ENCODE assay signal across 20 cellular contexts in the genomic region with DNA sequence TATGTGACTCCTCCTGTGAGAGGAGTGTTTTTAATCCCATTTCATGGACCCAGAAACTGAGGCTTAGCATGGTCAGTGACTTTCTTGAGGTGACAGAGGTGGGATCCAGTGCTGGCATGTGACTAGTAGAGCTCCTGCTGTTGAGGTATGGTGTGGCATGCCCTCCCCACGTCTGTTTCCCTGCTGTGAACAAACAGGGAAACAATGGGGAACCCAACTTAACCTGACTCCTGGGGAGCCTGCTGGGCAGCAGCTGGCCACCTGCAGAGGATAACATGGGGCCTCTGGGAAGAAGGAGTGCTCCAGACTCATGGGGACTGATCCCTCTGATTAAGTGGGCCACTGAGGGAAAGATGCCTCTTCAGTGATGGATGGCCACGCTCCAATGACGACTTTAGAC.
DNase-seq lines count a peak whose midpoint lies in the region; ATAC-seq and TF ChIP-seq lines count a peak whose summit lies in the region.
"Had no signal": no experiment of that assay in that cellular context is flagged by ENCODE, and none has a peak within 500 bp of the region (broad histone marks: within the 10 kb centered on the region; RNA-seq: fewer than 3 reads in every experiment).

No MANE protein-coding gene starts in this region.

- no peaks in the 10 kb centered on the region for H3K9me3 Mint-ChIP-seq in WTC11
- H3K9me3 Mint-ChIP-seq in activated CD8-positive, alpha-beta T cell treated with anti-CD3 and anti-CD28 coated beads for 36 hours, result no peaks in the 10 kb centered on the region
- H3K9me3 Mint-ChIP-seq in stimulated activated memory B cell treated with anti-CD40 and anti-IgM and Interleukin-4, amounts not matched to agents 10 μg/mL and 1 μg/mL and 100 μg/mL, for 72 hours, result no peaks in the 10 kb centered on the region
- H3K9me3 Mint-ChIP-seq: CD8-positive, alpha-beta T cell had no signal

- no peaks in the 10 kb centered on the region for H3K27me3 Mint-ChIP-seq in WTC11 (ENCODE audit: low read depth)
- no peaks in the 10 kb centered on the region for H3K27me3 Mint-ChIP-seq in activated CD8-positive, alpha-beta T cell treated with anti-CD3 and anti-CD28 coated beads for 36 hours
- H3K27me3 Mint-ChIP-seq in stimulated activated memory B cell treated with anti-CD40 and anti-IgM and Interleukin-4, amounts not matched to agents 10 μg/mL and 1 μg/mL and 100 μg/mL, for 72 hours, result no peaks in the 10 kb centered on the region

- DNase-seq in COR-L47 (lab: John Stamatoyannopoulos, UW) (peak; percentile 38), NCI-H345 treated with DMSO at 0.1 percent for 48 hours (lab: John Stamatoyannopoulos, UW; ENCODE audit: unreplicated experiment) (peak; percentile 85), WTC11 (ENCODE audit: low spot score) (no peak)
- no peak for DNase-seq in activated CD8-positive, alpha-beta T cell treated with anti-CD3 and anti-CD28 coated beads for 36 hours
- DNase-seq: C1 segment of cervical spinal cord; Calu3; CD8-positive, alpha-beta T cell; GOT3; IMR-90; MM.1S; NCI-H2029; NCI-H2227 treated with DMSO at 0.1 percent for 48 hours; NCI-H524 treated with DMSO at 0.1 percent for 48 hours; PC-9; Right ventricle myocardium superior; RPMI8226 had no signal

- no peak for TF ChIP-seq CTCF in WTC11 (IDR thresholded peaks at IDR 0.05)
- TF ChIP-seq CTCF in activated CD8-positive, alpha-beta T cell treated with anti-CD3 and anti-CD28 coated beads for 36 hours (IDR thresholded peaks at IDR 0.05), result no peak

- H3K4me1 Mint-ChIP-seq in WTC11, result no peaks in the 10 kb centered on the region
- peaks cover 7% of the 10 kb centered on the region for H3K4me1 Mint-ChIP-seq in activated CD8-positive, alpha-beta T cell treated with anti-CD3 and anti-CD28 coated beads for 36 hours (ENCODE audit: low read depth)
- H3K4me1 Mint-ChIP-seq in stimulated activated memory B cell treated with anti-CD40 and anti-IgM and Interleukin-4, amounts not matched to agents 10 μg/mL and 1 μg/mL and 100 μg/mL, for 72 hours, result peaks cover 20% of the 10 kb centered on the region

- no peak overlapping the region for H3K4me3 Mint-ChIP-seq in WTC11
- H3K4me3 Mint-ChIP-seq in activated CD8-positive, alpha-beta T cell treated with anti-CD3 and anti-CD28 coated beads for 36 hours, result no peak overlapping the region
- H3K4me3 Mint-ChIP-seq in stimulated activated memory B cell treated with anti-CD40 and anti-IgM and Interleukin-4, amounts not matched to agents 10 μg/mL and 1 μg/mL and 100 μg/mL, for 72 hours, result no peak overlapping the region
- H3K4me3 Mint-ChIP-seq: CD8-positive, alpha-beta T cell had no signal

- TF ChIP-seq RAD21 in Ishikawa (IDR thresholded peaks at IDR 0.05; ENCODE audit: low read depth), result no peak

- ATAC-seq in WTC11 (no peak), GM18517 (IDR thresholded peaks at IDR 0.05; ENCODE audit: unreplicated experiment) (no peak), GM19351 (IDR thresholded peaks at IDR 0.05; ENCODE audit: unreplicated experiment) (no peak)
- no peak for ATAC-seq in activated CD8-positive, alpha-beta T cell treated with anti-CD3 and anti-CD28 coated beads for 36 hours
- no peak for ATAC-seq in stimulated activated memory B cell treated with anti-CD40 and anti-IgM and Interleukin-4, amounts not matched to agents 10 μg/mL and 1 μg/mL and 100 μg/mL, for 72 hours
- ATAC-seq: CD8-positive, alpha-beta T cell had no signal

- intact Hi-C loops in activated CD8-positive, alpha-beta T cell treated with anti-CD3 and anti-CD28 coated beads for 36 hours (cut with micrococcal nuclease), result no loop called here

- no peak overlapping the region for H3K27ac Mint-ChIP-seq in WTC11
- H3K27ac Mint-ChIP-seq in activated CD8-positive, alpha-beta T cell treated with anti-CD3 and anti-CD28 coated beads for 36 hours, result no peak overlapping the region
- no peak overlapping the region for H3K27ac Mint-ChIP-seq in stimulated activated memory B cell treated with anti-CD40 and anti-IgM and Interleukin-4, amounts not matched to agents 10 μg/mL and 1 μg/mL and 100 μg/mL, for 72 hours
- H3K27ac Mint-ChIP-seq: CD8-positive, alpha-beta T cell had no signal

- CTCF ChIA-PET in WTC11 (lab: Charles Lee), result interaction anchor here (1.2 to 1.7 kb wide), 2 partner anchors 33 to 56 kb away, joined by 4 read pairs; no protein-coding TSS in a partner anchor
- CTCF ChIA-PET in activated CD8-positive, alpha-beta T cell treated with anti-CD3 and anti-CD28 coated beads for 36 hours (lab: Charles Lee), result no interaction called here

- no peaks in the 10 kb centered on the region for H3K36me3 Mint-ChIP-seq in WTC11
- no peaks in the 10 kb centered on the region for H3K36me3 Mint-ChIP-seq in activated CD8-positive, alpha-beta T cell treated with anti-CD3 and anti-CD28 coated beads for 36 hours (ENCODE audit: low read depth)
- H3K36me3 Mint-ChIP-seq in stimulated activated memory B cell treated with anti-CD40 and anti-IgM and Interleukin-4, amounts not matched to agents 10 μg/mL and 1 μg/mL and 100 μg/mL, for 72 hours, result peaks cover 61% of the 10 kb centered on the region

- TF ChIP-seq EP300 in Ishikawa (IDR thresholded peaks at IDR 0.05; ENCODE audit: borderline replicate concordance), result peak; percentile 55; the same call in 1 of the 2 replicates

- POLR2A ChIA-PET in WTC11 (lab: Charles Lee), result no interaction called here
- POLR2A ChIA-PET in activated CD8-positive, alpha-beta T cell treated with anti-CD3 and anti-CD28 coated beads for 36 hours (lab: Charles Lee), result no interaction called here

TF ChIP-seq in Ishikawa, 13 proteins besides CTCF, POLR2A, EP300 and RAD21 (continues in another document):
- TF ChIP-seq YY1 (IDR thresholded peaks at IDR 0.05; ENCODE audit: low read depth) (no peak), EGR1 (IDR thresholded peaks at IDR 0.05) (no peak), TAF1 (IDR thresholded peaks at IDR 0.05; ENCODE audit: low read depth) (no peak), USF1 (IDR thresholded peaks at IDR 0.05) (peak; percentile 17; the same call in 1 of the 2 replicates), FOXM1 (IDR thresholded peaks at IDR 0.05; ENCODE audit: borderline replicate concordance, low read depth) (no peak), TCF12 (IDR thresholded peaks at IDR 0.05; ENCODE audit: low read depth) (peak; percentile 68; the same call in 1 of the 2 replicates), NFIC (IDR thresholded peaks at IDR 0.05) (peak; percentile 55)

TF ChIP-seq in WTC11, 78 proteins besides CTCF, POLR2A, EP300 and RAD21:
- TF ChIP-seq IRF1 (CRISPR knock-in tag; IDR thresholded peaks at IDR 0.05), result no peak
- peak; percentile 87 for TF ChIP-seq ZNF423 (CRISPR knock-in tag; IDR thresholded peaks at IDR 0.05)
TF ChIP-seq in WTC11: peak in this region for 1.

Comparison
In these comparisons a context has a peak if more than half of its experiments do, and no peak if none do; other contexts are left out.
1. DNase-seq: peak in COR-L47 (single experiment) and NCI-H345 treated with DMSO at 0.1 percent for 48 hours (single experiment); none in WTC11 (single experiment) and activated CD8-positive, alpha-beta T cell treated with anti-CD3 and anti-CD28 coated beads for 36 hours (single experiment).